ENCODE assay signal across 19 cellular contexts in genomic region chr6:125485757-125486156, GRCh38.
"Had no signal": no experiment of that assay in that cellular context is flagged by ENCODE, and none has a peak within 500 bp of the region (broad histone marks: within the 10 kb centered on the region; RNA-seq: fewer than 3 reads in every experiment).

No MANE protein-coding gene starts in this region.

- H3K27me3 ChIP-seq: hepatocyte, neural progenitor cell, ovary, right atrium auricular region had no signal

- H3K9ac ChIP-seq: neural progenitor cell had no signal

- H3K9me3 Mint-ChIP-seq: natural killer cell treated with Interleukin-12 subunit alpha and Interleukin-12 subunit beta and Interleukin-15 and Interleukin-18, amount 100 ng/mL, for 72 hours; neural progenitor cell had no signal

- H3K4me1 ChIP-seq: neural progenitor cell, right atrium auricular region had no signal

- DNase-seq: dorsolateral prefrontal cortex; effector CD8-positive, alpha-beta T cell; foreskin melanocyte; head of caudate nucleus; left colon; left ventricle myocardium superior; mesenchymal stem cell; midbrain; nucleus accumbens; ovary; small intestine; stimulated activated CD4-positive, alpha-beta T cell treated with anti-CD3 and anti-CD28 coated beads, Interleukin-2, amount 100 ng/mL, for 48 hours; stimulated activated naive CD4-positive, alpha-beta T cell treated with Interleukin-2 at 50 U/mL for 16 hours had no signal

- H3K4me2 ChIP-seq: hepatocyte, neural progenitor cell had no signal

- ATAC-seq: left colon; left ventricle myocardium superior; natural killer cell treated with Interleukin-12 subunit alpha and Interleukin-12 subunit beta and Interleukin-15 and Interleukin-18, amount 100 ng/mL, for 72 hours had no signal

- H3K36me3 ChIP-seq: neural progenitor cell, ovary, right atrium auricular region had no signal

- H3K4me1 Mint-ChIP-seq: neural progenitor cell had no signal

- H3K9me3 ChIP-seq: ovary, right atrium auricular region had no signal

- H3K36me3 Mint-ChIP-seq: natural killer cell treated with Interleukin-12 subunit alpha and Interleukin-12 subunit beta and Interleukin-15 and Interleukin-18, amount 100 ng/mL, for 72 hours; neural progenitor cell had no signal

- H3K27ac Mint-ChIP-seq: natural killer cell treated with Interleukin-12 subunit alpha and Interleukin-12 subunit beta and Interleukin-15 and Interleukin-18, amount 100 ng/mL, for 72 hours; neural progenitor cell had no signal

- H2AFZ ChIP-seq: hepatocyte, neural progenitor cell had no signal

- FAIRE-seq: small intestine, urothelium cell line had no signal

- H3K4me3 Mint-ChIP-seq: natural killer cell treated with Interleukin-12 subunit alpha and Interleukin-12 subunit beta and Interleukin-15 and Interleukin-18, amount 100 ng/mL, for 72 hours; neural progenitor cell had no signal

- H3K4me3 ChIP-seq: dorsolateral prefrontal cortex, hepatocyte, lung, neural progenitor cell, ovary, right atrium auricular region had no signal

- H3K79me2 ChIP-seq: hepatocyte had no signal

- H3K27ac ChIP-seq: dorsolateral prefrontal cortex, hepatocyte, neural progenitor cell, ovary, right atrium auricular region had no signal
